ENCODE assay signal across 20 cellular contexts in the genomic region with DNA sequence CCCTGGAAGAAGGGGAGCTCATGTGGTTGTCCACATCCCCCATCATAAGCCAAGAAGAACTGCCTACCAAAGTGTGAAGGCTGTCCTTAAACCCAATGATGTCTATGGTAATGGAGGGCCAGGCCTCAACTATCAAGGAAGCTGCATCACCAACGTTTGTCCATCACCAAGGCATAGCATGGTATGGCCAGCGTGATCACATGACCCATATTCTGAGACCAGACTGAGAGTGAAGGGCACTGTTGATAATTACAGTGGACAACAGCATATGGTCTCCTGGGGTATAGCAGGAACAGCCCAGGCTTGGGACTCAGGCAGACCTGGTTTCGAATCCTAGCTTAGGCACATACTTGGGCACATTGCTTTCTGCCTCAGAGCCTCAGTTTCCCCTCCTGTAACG.
DNase-seq lines count a peak whose midpoint lies in the region; ATAC-seq, FAIRE-seq and TF ChIP-seq lines count a peak whose summit lies in the region.
"Had no signal": no experiment of that assay in that cellular context is flagged by ENCODE, and none has a peak within 500 bp of the region (broad histone marks: within the 10 kb centered on the region; RNA-seq: fewer than 3 reads in every experiment).

No MANE protein-coding gene starts in this region.

- no peak overlapping the region for H2BK20ac ChIP-seq in H1 (ENCODE audit: low read length)

- TF ChIP-seq POLR2A in H1 (IDR thresholded peaks at IDR 0.05; ENCODE audit: control extremely low read depth in 1 of 2, low read depth in 2 of 2, low read length in 2 of 2): no peak

- H3K23me2 ChIP-seq in H1 (ENCODE audit: low read depth, low read length): no peaks in the 10 kb centered on the region

- FAIRE-seq in H1 (lab: Jason Lieb, UNC): no peak
- FAIRE-seq: D721Med, G401.6, GM12891 had no signal

- no peaks in the 10 kb centered on the region for H3K36me3 ChIP-seq in H1 (ENCODE audit: control insufficient read depth in 2 of 4, insufficient read depth in 4 of 4, low read length in 3 of 4)
- H3K36me3 ChIP-seq in trophoblast cell (ENCODE audit: control insufficient read depth in 1 of 2, insufficient read depth in 2 of 2, low read length in 2 of 2): no peaks in the 10 kb centered on the region
- no peaks in the 10 kb centered on the region for H3K36me3 ChIP-seq in GM23338 (ENCODE audit: insufficient read depth)
- H3K36me3 ChIP-seq: BLaER1 treated with 17β-estradiol and CSF1 and Interleukin-3, amounts not matched to agents 10 nM and 100 nM; HAP-1 had no signal

- no peaks in the 10 kb centered on the region for H3K79me2 ChIP-seq in H1 (ENCODE audit: control insufficient read depth in 1 of 2, insufficient read depth in 2 of 2, low read length in 2 of 2)
- H3K79me2 ChIP-seq in trophoblast cell (ENCODE audit: control insufficient read depth, insufficient read depth, low read length, poor library complexity): no peaks in the 10 kb centered on the region
- H3K79me2 ChIP-seq in GM23338 (replicated peaks; ENCODE audit: insufficient read depth): no peaks in the 10 kb centered on the region

- H3K4me1 ChIP-seq in H1 (replicated peaks in 1 of 4; ENCODE audit: control insufficient read depth in 3 of 4, insufficient read depth in 4 of 4, low read length in 3 of 4) (peaks cover 0 to 16% (median 8%) of the 10 kb centered on the region in 4 experiments; a peak in 4 of 7 replicates), trophoblast cell (ENCODE audit: control insufficient read depth in 1 of 2, insufficient read depth in 2 of 2, low read length in 2 of 2) (peaks cover 9 to 12% of the 10 kb centered on the region in 2 experiments), GM23338 (ENCODE audit: insufficient read depth) (peaks cover 18% of the 10 kb centered on the region)
- H3K4me1 ChIP-seq: HAP-1 had no signal

- POLR2A ChIA-PET in H1 (lab: Charles Lee; ENCODE audit: partially characterized antibody): no interaction called here

- H3K9me3 Mint-ChIP-seq in CD14-positive monocyte: peaks cover 0 to 2% (median 0%) of the 10 kb centered on the region in 7 donors
- H3K9me3 Mint-ChIP-seq in GM23338: no peaks in the 10 kb centered on the region
- H3K9me3 Mint-ChIP-seq: CD4-positive, alpha-beta T cell had no signal

- H3K9ac ChIP-seq in H1 (replicated peaks in 1 of 4; ENCODE audit: extremely low read depth in 1 of 4, low read depth in 3 of 4, low read length in 3 of 4) (no peak overlapping the region), trophoblast cell (ENCODE audit: low read length) (no peak overlapping the region)
- H3K9ac ChIP-seq: BLaER1 treated with 17β-estradiol and CSF1 and Interleukin-3, amounts not matched to agents 10 nM and 100 nM had no signal

- no peak overlapping the region for H2BK120ac ChIP-seq in H1 (replicated peaks; ENCODE audit: low read depth, low read length)
- no peak overlapping the region for H2BK120ac ChIP-seq in trophoblast cell (ENCODE audit: insufficient read depth, low read length, poor library complexity)

- H2AFZ ChIP-seq in H1 (ENCODE audit: low read length) (no peak overlapping the region), trophoblast cell (ENCODE audit: insufficient read depth, low read length, poor library complexity) (no peak overlapping the region), GM23338 (no peak overlapping the region)

- DNase-seq in CD14-positive monocyte (ENCODE audit: low spot score): no peak
- DNase-seq in H1 (ENCODE audit: low read depth in 1 of 2, low spot score in 2 of 2): no peak
- DNase-seq in trophoblast cell: no peak
- no peak for DNase-seq in NCI-H146 (lab: John Stamatoyannopoulos, UW)
- DNase-seq in NCI-H345 (lab: John Stamatoyannopoulos, UW): no peak
- DNase-seq in GM23338 (ENCODE audit: low spot score): no peak
- no peak for DNase-seq in NCI-H187 (lab: John Stamatoyannopoulos, UW)
- DNase-seq: 8988T; CD4-positive, alpha-beta T cell; DMS153; DMS79 treated with DMSO at 0.1 percent for 48 hours; EL; GOT3; HFFc6 had no signal

- no peak overlapping the region; the same call in 1 of the 2 replicates for H2BK12ac ChIP-seq in H1 (ENCODE audit: low read depth, low read length)
- H2BK12ac ChIP-seq in trophoblast cell (ENCODE audit: low read length): peak overlapping the region; percentile 5

- H3K56ac ChIP-seq in H1 (replicated peaks; ENCODE audit: insufficient read length, low read depth, low read length): no peak overlapping the region

- no peak overlapping the region for H3K4me3 Mint-ChIP-seq in CD14-positive monocyte
- no peak overlapping the region for H3K4me3 Mint-ChIP-seq in GM23338
- H3K4me3 Mint-ChIP-seq: CD4-positive, alpha-beta T cell; HFFc6 had no signal

- H3K23ac ChIP-seq in H1 (ENCODE audit: insufficient read length): no peak overlapping the region
- no peak overlapping the region for H3K23ac ChIP-seq in trophoblast cell (ENCODE audit: low read length)

- H2AK5ac ChIP-seq in H1 (ENCODE audit: low read depth, low read length): no peak overlapping the region
- no peak overlapping the region for H2AK5ac ChIP-seq in trophoblast cell (ENCODE audit: low read length)

- peaks cover 74% of the 10 kb centered on the region for H3K4me1 Mint-ChIP-seq in CD14-positive monocyte
- H3K4me1 Mint-ChIP-seq in GM23338: peaks cover 44% of the 10 kb centered on the region

- H3F3A ChIP-seq in GM23338 (replicated peaks; ENCODE audit: low read depth): no peaks in the 10 kb centered on the region

- intact Hi-C loops in CD14-positive monocyte (cut with micrococcal nuclease): loop anchor here in 1 of 2 donors (10.0 kb wide), 1 partner anchor 75 kb away; no protein-coding TSS in a partner anchor

- TF ChIP-seq RAD21 in Ishikawa (IDR thresholded peaks at IDR 0.05; ENCODE audit: low read depth): no peak
- TF ChIP-seq RAD21 in H1 (IDR thresholded peaks at IDR 0.05 in 1 of 2, conservative IDR thresholded peaks at IDR 0.05 in 1 of 2; ENCODE audit: low read depth in 2 of 2, low read length in 2 of 2): no peak

- H2BK5ac ChIP-seq in H1 (ENCODE audit: low read depth, low read length): no peak overlapping the region
- no peak overlapping the region for H2BK5ac ChIP-seq in trophoblast cell (ENCODE audit: low read depth, low read length, poor library complexity)

- 93% methylated on average over 4 of the region's 4 CpGs; no CpG with 5 or more reads in 1 of the 2 experiments for WGBS in H1 (ENCODE audit: extremely low coverage in 1 of 2, insufficient coverage in 1 of 2, insufficient read length in 1 of 2, insufficient replicate concordance in 2 of 2, low coverage in 1 of 2, low lambda C conversion rate in 2 of 2, missing lambda C conversion rate in 1 of 2), 2 experiments
- WGBS in trophoblast cell (ENCODE audit: extremely low coverage, insufficient coverage, insufficient read length): no CpG with 5 or more reads among the region's 4 CpGs

- H2BK15ac ChIP-seq in H1 (ENCODE audit: low read length): 0 out of 2 replicates have a peak overlapping the region, but pooled peaks have one; percentile 7

- H3K79me1 ChIP-seq in H1 (ENCODE audit: low read depth, low read length) (no peaks in the 10 kb centered on the region), trophoblast cell (ENCODE audit: low read length) (peaks cover 11% of the 10 kb centered on the region)

- H3K4me2 ChIP-seq in H1 (ENCODE audit: insufficient read depth in 1 of 2, low read depth in 2 of 2, low read length in 2 of 2) (no peak overlapping the region), trophoblast cell (ENCODE audit: low read length) (no peak overlapping the region), GM23338 (no peak overlapping the region)

- no peak overlapping the region for H3K4me3 ChIP-seq in H1 (ENCODE audit: extremely low read depth in 1 of 4, insufficient read depth in 2 of 4, low read depth in 3 of 4, low read length in 4 of 4)
- no peak overlapping the region for H3K4me3 ChIP-seq in trophoblast cell (ENCODE audit: low read depth, low read length)
- no peak overlapping the region for H3K4me3 ChIP-seq in GM23338
- H3K4me3 ChIP-seq: BLaER1 treated with 17β-estradiol and CSF1 and Interleukin-3, amounts not matched to agents 10 nM and 100 nM; HAP-1 had no signal

- H3K14ac ChIP-seq in H1 (ENCODE audit: insufficient read length): no peak overlapping the region
- H3K14ac ChIP-seq in trophoblast cell (ENCODE audit: low read length): no peak overlapping the region

- H3K36me3 Mint-ChIP-seq in CD14-positive monocyte (peaks cover 5% of the 10 kb centered on the region in 2 donors), GM23338 (ENCODE audit: low read depth) (no peaks in the 10 kb centered on the region)

- no peak overlapping the region for H4K5ac ChIP-seq in H1 (ENCODE audit: insufficient read length, low read depth, low read length)

- H3K27me3 Mint-ChIP-seq in CD14-positive monocyte (ENCODE audit: low read depth in 3 of 3) (peaks cover 0 to 1% (median 0%) of the 10 kb centered on the region in 3 donors), GM23338 (ENCODE audit: insufficient read depth, low read depth, poor library complexity) (peaks cover 4% of the 10 kb centered on the region)
- H3K27me3 Mint-ChIP-seq: CD4-positive, alpha-beta T cell had no signal

- no peak overlapping the region for H4K12ac ChIP-seq in trophoblast cell (ENCODE audit: low read depth, low read length)

- no peak for TF ChIP-seq CTCF in CD14-positive monocyte (IDR thresholded peaks at IDR 0.05)
- TF ChIP-seq CTCF in H1 (IDR thresholded peaks at IDR 0.05; ENCODE audit: control extremely low read depth in 1 of 3, insufficient read depth in 1 of 3, low read depth in 1 of 3, low read length in 3 of 3): no peak
- no peak for TF ChIP-seq CTCF in GM23338 (conservative IDR thresholded peaks at IDR 0.05; ENCODE audit: low read depth in 2 of 2)

- H3K27me3 ChIP-seq in H1 (replicated peaks in 1 of 4; ENCODE audit: control insufficient read depth in 3 of 4, extremely low read depth in 1 of 4, insufficient read depth in 3 of 4, low read length in 3 of 4) (0 out of 7 replicates have a peak, but pooled peaks cover 0 to 3% (median 0%) of the 10 kb centered on the region in 4 experiments), trophoblast cell (ENCODE audit: insufficient read depth, low read length) (no peaks in the 10 kb centered on the region), GM23338 (ENCODE audit: insufficient read depth) (no peaks in the 10 kb centered on the region)
- H3K27me3 ChIP-seq: BLaER1 treated with 17β-estradiol and CSF1 and Interleukin-3, amounts not matched to agents 10 nM and 100 nM had no signal

- H3K18ac ChIP-seq in H1 (ENCODE audit: extremely low read depth, low read length) (no peak overlapping the region), trophoblast cell (ENCODE audit: low read length) (no peak overlapping the region)

- H3K27ac ChIP-seq in H1 (ENCODE audit: low read depth, low read length) (no peak overlapping the region), trophoblast cell (ENCODE audit: low read depth, low read length) (no peak overlapping the region), GM23338 (ENCODE audit: low read depth) (no peak overlapping the region)
- H3K27ac ChIP-seq: BLaER1 treated with 17β-estradiol and CSF1 and Interleukin-3, amounts not matched to agents 10 nM and 100 nM had no signal

- H4K8ac ChIP-seq in H1 (ENCODE audit: extremely low read depth, insufficient read depth, low read length) (no peak overlapping the region), trophoblast cell (ENCODE audit: low read depth, low read length) (no peak overlapping the region)

- no peak for ATAC-seq in GM23338

- CTCF ChIA-PET in H1 (lab: Charles Lee; ENCODE audit: partially characterized antibody): interaction anchor here (0.6 to 1.2 kb wide), 5 partner anchors 8 to 363 kb away, joined by 3 to 6 read pairs (median 3); no protein-coding TSS in a partner anchor

- H4K91ac ChIP-seq in H1 (replicated peaks; ENCODE audit: insufficient read length, low read length) (no peak overlapping the region), trophoblast cell (ENCODE audit: low read depth, low read length) (no peak overlapping the region)

- H3K9me3 ChIP-seq in H1 (ENCODE audit: insufficient read depth in 2 of 2, low read depth in 1 of 2, low read length in 1 of 2) (no peaks in the 10 kb centered on the region), trophoblast cell (ENCODE audit: insufficient read depth, low read depth, low read length) (no peaks in the 10 kb centered on the region)
- H3K9me3 ChIP-seq: BLaER1 treated with 17β-estradiol and CSF1 and Interleukin-3, amounts not matched to agents 10 nM and 100 nM; HAP-1 had no signal

- H3K4ac ChIP-seq in H1 (replicated peaks; ENCODE audit: insufficient read length, low read depth, low read length): no peak overlapping the region
- no peak overlapping the region for H3K4ac ChIP-seq in trophoblast cell (ENCODE audit: low read depth, low read length)

- TF ChIP-seq EP300 in Ishikawa (IDR thresholded peaks at IDR 0.05; ENCODE audit: borderline replicate concordance): no peak
- TF ChIP-seq EP300 in H1 (IDR thresholded peaks at IDR 0.05; ENCODE audit: borderline replicate concordance in 1 of 2, low read depth in 2 of 2, low read length in 2 of 2): no peak

- H4K20me1 ChIP-seq in H1 (replicated peaks in 1 of 2; ENCODE audit: control insufficient read depth in 1 of 2, insufficient read depth in 2 of 2, low read length in 2 of 2): no peaks in the 10 kb centered on the region
- H4K20me1 ChIP-seq in GM23338 (replicated peaks; ENCODE audit: insufficient read depth): no peaks in the 10 kb centered on the region
- H4K20me1 ChIP-seq: BLaER1 treated with 17β-estradiol and CSF1 and Interleukin-3, amounts not matched to agents 10 nM and 100 nM had no signal

- no peaks in the 10 kb centered on the region for H3K9me2 ChIP-seq in GM23338 (ENCODE audit: insufficient read depth)

- H3K27ac Mint-ChIP-seq in CD14-positive monocyte (peak overlapping the region in 6 of 7 donors; percentile 85 to 97 (median 91)), GM23338 (no peak overlapping the region)
- H3K27ac Mint-ChIP-seq: CD4-positive, alpha-beta T cell; HFFc6 had no signal
